ENCODE assay signal across 1 cellular context in the genomic region with DNA sequence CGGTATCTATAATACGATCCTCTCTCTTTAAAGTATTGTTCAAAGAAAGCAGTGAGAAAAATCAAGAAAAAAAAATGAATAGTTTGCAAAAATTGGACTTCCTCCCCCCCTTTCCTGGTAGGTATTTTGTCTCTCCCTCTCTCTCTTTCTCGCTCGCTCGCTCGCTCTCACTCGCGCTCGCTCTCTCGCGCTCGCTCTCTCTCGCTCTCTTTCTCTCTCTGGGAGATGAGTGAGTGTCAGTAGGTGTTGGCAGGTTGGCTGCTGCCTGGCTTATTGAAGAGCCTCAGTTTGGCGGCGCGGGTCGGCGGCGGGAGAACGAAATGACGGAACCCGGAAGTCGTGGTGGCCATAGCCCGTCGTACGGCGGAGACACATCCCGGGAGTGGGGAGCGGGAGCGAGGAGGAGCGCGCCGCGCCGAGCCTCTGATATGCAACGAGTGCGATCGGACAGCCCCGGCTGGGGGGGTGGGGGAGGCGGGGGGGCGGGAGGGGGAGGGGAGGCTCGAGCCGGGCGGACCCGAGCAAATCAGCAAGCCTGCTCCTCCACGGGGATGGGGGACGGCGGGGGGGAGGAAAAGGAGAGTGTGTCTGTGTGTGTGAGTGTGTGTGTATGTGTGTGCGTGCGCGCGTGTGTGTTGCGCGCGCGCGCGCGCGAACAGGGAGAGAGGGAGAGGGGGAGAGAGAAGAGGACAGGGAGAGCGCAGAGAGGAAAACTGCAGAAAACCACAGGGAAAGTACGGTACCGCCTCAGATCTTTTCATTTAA.
TF ChIP-seq lines count a peak whose summit lies in the region.

Gene MEIS2, minus strand, starts transcription at position 441 of the 765 bp plus-strand sequence. CDS start 1,083 bp downstream, outside the sequence.

TF ChIP-seq in HEK293, 187 proteins besides CTCF, POLR2A, EP300 and RAD21 (continued from another document and continues in another):
- TF ChIP-seq PRDM4 (tag by site-specific recombination; IDR thresholded peaks at IDR 0.05) = peak; percentile 59
- TF ChIP-seq ZNF24 (tag by site-specific recombination; IDR thresholded peaks at IDR 0.05) = no peak
- TF ChIP-seq SCRT1 (tag by site-specific recombination; IDR thresholded peaks at IDR 0.05; ENCODE audit: borderline replicate concordance) = no peak
- no peak for TF ChIP-seq ZNF677 (tag by site-specific recombination; IDR thresholded peaks at IDR 0.05)
- no peak for TF ChIP-seq ZNF416 (tag by site-specific recombination; IDR thresholded peaks at IDR 0.05)
- TF ChIP-seq ZNF561 (tag by site-specific recombination; IDR thresholded peaks at IDR 0.05; ENCODE audit: borderline replicate concordance) = no peak
- TF ChIP-seq ZNF433 (tag by site-specific recombination; IDR thresholded peaks at IDR 0.05; ENCODE audit: low read depth) = no peak
- TF ChIP-seq ZNF530 (tag by site-specific recombination; IDR thresholded peaks at IDR 0.05; ENCODE audit: low read depth) = no peak
- TF ChIP-seq SP2 (tag by site-specific recombination; IDR thresholded peaks at IDR 0.05) = 0 out of 2 replicates have a peak, but pooled peaks have one; percentile 27
- peak; percentile 84 for TF ChIP-seq ZBTB26 (tag by site-specific recombination; optimal IDR thresholded peaks at IDR 0.05)
- TF ChIP-seq, protein P1, sequence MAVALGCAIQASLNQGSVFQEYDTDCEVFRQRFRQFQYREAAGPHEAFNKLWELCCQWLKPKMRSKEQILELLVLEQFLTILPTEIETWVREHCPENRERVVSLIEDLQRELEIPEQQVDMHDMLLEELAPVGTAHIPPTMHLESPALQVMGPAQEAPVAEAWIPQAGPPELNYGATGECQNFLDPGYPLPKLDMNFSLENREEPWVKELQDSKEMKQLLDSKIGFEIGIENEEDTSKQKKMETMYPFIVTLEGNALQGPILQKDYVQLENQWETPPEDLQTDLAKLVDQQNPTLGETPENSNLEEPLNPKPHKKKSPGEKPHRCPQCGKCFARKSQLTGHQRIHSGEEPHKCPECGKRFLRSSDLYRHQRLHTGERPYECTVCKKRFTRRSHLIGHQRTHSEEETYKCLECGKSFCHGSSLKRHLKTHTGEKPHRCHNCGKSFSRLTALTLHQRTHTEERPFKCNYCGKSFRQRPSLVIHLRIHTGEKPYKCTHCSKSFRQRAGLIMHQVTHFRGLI (tag by site-specific recombination; IDR thresholded peaks at IDR 0.05) = no peak
- TF ChIP-seq, protein P2, sequence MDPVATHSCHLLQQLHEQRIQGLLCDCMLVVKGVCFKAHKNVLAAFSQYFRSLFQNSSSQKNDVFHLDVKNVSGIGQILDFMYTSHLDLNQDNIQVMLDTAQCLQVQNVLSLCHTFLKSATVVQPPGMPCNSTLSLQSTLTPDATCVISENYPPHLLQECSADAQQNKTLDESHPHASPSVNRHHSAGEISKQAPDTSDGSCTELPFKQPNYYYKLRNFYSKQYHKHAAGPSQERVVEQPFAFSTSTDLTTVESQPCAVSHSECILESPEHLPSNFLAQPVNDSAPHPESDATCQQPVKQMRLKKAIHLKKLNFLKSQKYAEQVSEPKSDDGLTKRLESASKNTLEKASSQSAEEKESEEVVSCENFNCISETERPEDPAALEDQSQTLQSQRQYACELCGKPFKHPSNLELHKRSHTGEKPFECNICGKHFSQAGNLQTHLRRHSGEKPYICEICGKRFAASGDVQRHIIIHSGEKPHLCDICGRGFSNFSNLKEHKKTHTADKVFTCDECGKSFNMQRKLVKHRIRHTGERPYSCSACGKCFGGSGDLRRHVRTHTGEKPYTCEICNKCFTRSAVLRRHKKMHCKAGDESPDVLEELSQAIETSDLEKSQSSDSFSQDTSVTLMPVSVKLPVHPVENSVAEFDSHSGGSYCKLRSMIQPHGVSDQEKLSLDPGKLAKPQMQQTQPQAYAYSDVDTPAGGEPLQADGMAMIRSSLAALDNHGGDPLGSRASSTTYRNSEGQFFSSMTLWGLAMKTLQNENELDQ (tag by site-specific recombination; IDR thresholded peaks at IDR 0.05; ENCODE audit: low read depth) = no peak
- no peak for TF ChIP-seq PRDM2 (tag by site-specific recombination; IDR thresholded peaks at IDR 0.05; ENCODE audit: borderline replicate concordance)
- no peak for TF ChIP-seq ZNF645 (tag by site-specific recombination; IDR thresholded peaks at IDR 0.05)
- TF ChIP-seq, protein P3, sequence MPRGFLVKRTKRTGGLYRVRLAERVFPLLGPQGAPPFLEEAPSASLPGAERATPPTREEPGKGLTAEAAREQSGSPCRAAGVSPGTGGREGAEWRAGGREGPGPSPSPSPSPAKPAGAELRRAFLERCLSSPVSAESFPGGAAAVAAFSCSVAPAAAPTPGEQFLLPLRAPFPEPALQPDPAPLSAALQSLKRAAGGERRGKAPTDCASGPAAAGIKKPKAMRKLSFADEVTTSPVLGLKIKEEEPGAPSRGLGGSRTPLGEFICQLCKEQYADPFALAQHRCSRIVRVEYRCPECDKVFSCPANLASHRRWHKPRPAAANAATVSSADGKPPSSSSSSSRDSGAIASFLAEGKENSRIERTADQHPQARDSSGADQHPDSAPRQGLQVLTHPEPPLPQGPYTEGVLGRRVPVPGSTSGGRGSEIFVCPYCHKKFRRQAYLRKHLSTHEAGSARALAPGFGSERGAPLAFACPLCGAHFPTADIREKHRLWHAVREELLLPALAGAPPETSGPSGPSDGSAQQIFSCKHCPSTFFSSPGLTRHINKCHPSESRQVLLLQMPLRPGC (tag by site-specific recombination; IDR thresholded peaks at IDR 0.05) = peak; percentile 66; the same call in 1 of the 2 replicates
- peak; percentile 94 for TF ChIP-seq ZSCAN4 (tag by site-specific recombination; IDR thresholded peaks at IDR 0.05)
- no peak for TF ChIP-seq ZNF391 (tag by site-specific recombination; IDR thresholded peaks at IDR 0.05; ENCODE audit: borderline replicate concordance, low read depth)
- TF ChIP-seq ZNF146 (tag by site-specific recombination; IDR thresholded peaks at IDR 0.05) = 0 out of 2 replicates have a peak, but pooled peaks have one; percentile 30
- no peak for TF ChIP-seq ZNF510 (tag by site-specific recombination; IDR thresholded peaks at IDR 0.05; ENCODE audit: insufficient replicate concordance)
- TF ChIP-seq ZNF341 (tag by site-specific recombination; IDR thresholded peaks at IDR 0.05; ENCODE audit: low read depth) = peak; percentile 63
- no peak for TF ChIP-seq ZNF19 (tag by site-specific recombination; IDR thresholded peaks at IDR 0.05; ENCODE audit: low read depth)
- TF ChIP-seq, protein P4, sequence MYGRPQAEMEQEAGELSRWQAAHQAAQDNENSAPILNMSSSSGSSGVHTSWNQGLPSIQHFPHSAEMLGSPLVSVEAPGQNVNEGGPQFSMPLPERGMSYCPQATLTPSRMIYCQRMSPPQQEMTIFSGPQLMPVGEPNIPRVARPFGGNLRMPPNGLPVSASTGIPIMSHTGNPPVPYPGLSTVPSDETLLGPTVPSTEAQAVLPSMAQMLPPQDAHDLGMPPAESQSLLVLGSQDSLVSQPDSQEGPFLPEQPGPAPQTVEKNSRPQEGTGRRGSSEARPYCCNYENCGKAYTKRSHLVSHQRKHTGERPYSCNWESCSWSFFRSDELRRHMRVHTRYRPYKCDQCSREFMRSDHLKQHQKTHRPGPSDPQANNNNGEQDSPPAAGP (tag by site-specific recombination; IDR thresholded peaks at IDR 0.05) = peak; percentile 25; the same call in 1 of the 2 replicates
- TF ChIP-seq ZNF747 (tag by site-specific recombination; IDR thresholded peaks at IDR 0.05) = no peak
- TF ChIP-seq PRDM1 (tag by site-specific recombination; IDR thresholded peaks at IDR 0.05) = peak; percentile 96
- TF ChIP-seq ZNF830 (tag by site-specific recombination; IDR thresholded peaks at IDR 0.05; ENCODE audit: low read depth) = no peak
- TF ChIP-seq ZNF629 (tag by site-specific recombination; IDR thresholded peaks at IDR 0.05) = peak; percentile 21; the same call in 1 of the 2 replicates
- no peak for TF ChIP-seq ZNF514 (tag by site-specific recombination; IDR thresholded peaks at IDR 0.05)
- TF ChIP-seq GLI4 (tag by site-specific recombination; IDR thresholded peaks at IDR 0.05) = 0 out of 2 replicates have a peak, but pooled peaks have one; percentile 41
- TF ChIP-seq ZNF175 (tag by site-specific recombination; IDR thresholded peaks at IDR 0.05) = no peak
- no peak for TF ChIP-seq ZNF792 (tag by site-specific recombination; IDR thresholded peaks at IDR 0.05)
- peak; percentile 79 for TF ChIP-seq ZBTB17 (tag by site-specific recombination; IDR thresholded peaks at IDR 0.05)
- TF ChIP-seq ZFHX2 (tag by site-specific recombination; conservative IDR thresholded peaks at IDR 0.05) = no peak
